24 cellular contexts compared by ENCODE assay signal in the genomic region with DNA sequence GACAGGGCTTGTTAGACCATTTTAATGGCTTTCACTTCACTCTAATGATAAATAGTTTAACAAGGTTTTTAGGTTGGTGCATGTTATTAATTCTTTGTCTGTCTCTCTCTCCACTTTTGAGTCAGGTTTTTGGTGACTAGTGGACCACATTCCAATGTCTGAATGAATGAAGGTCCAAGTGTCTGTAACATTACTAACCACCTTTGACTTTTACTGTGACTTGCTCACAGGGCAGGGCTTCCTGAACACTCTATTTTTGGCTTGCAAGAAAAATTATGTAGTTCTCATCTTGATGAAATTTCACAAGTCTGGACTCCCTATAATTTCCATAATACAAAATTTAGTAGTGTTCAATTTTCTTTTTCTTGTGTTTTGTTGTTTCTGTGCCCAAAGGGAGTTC.
DNase-seq lines count a peak whose midpoint lies in the region; ATAC-seq and TF ChIP-seq lines count a peak whose summit lies in the region.
"Had no signal": no experiment of that assay in that cellular context is flagged by ENCODE, and none has a peak within 500 bp of the region (broad histone marks: within the 10 kb centered on the region; RNA-seq: fewer than 3 reads in every experiment).

No MANE protein-coding gene starts in this region.

- no peak overlapping the region for H3K4ac ChIP-seq in IMR-90 (ENCODE audit: low read depth, low read length)

- dilution Hi-C loops in IMR-90 (cut with HindIII; ENCODE audit: low sequenced_read_pairs, unreplicated experiment), result no loop called here

- H3K36me3 ChIP-seq in IMR-90 (ENCODE audit: control insufficient read depth, insufficient read depth, low read length), result no peaks in the 10 kb centered on the region
- H3K36me3 ChIP-seq in prostate gland, result no peaks in the 10 kb centered on the region
- H3K36me3 ChIP-seq: cardiac muscle cell, esophagus squamous epithelium, thoracic aorta, uterus had no signal

- no peak overlapping the region for H3K9ac ChIP-seq in IMR-90 (ENCODE audit: low read depth, low read length)

- H2BK5ac ChIP-seq in IMR-90 (ENCODE audit: low read depth, low read length, poor library complexity, severe bottlenecking), result no peak overlapping the region

- no TSS peak for BruUV-seq in IMR-90 (replicated peaks; lab: Mats Ljungman, UMichigan)

- H2AK9ac ChIP-seq in IMR-90 (replicated peaks; ENCODE audit: low read depth, low read length, poor library complexity), result no peak overlapping the region

- no peak for TF ChIP-seq POLR2A in IMR-90 (IDR thresholded peaks at IDR 0.05; ENCODE audit: low read depth, low read length)
- TF ChIP-seq POLR2A in prostate gland (IDR thresholded peaks at IDR 0.05), result no peak

- DNase-seq in EL (peak; percentile 31), IMR-90 (peak; percentile 18), epithelial cell of esophagus (ENCODE audit: low read depth) (peak; percentile 46), prostate gland (ENCODE audit: low spot score) (no peak), NCI-H1105 (lab: John Stamatoyannopoulos, UW) (no peak), pons (ENCODE audit: low spot score) (no peak)
- no peak for DNase-seq in stimulated activated CD4-positive, alpha-beta T cell treated with anti-CD3 and anti-CD28 coated beads, Interleukin-2, amount 100 ng/mL, for 24 hours
- DNase-seq: activated CD8-positive, alpha-beta T cell treated with anti-CD3 and anti-CD28 coated beads, Interleukin-2, amount 10 ng/mL, durations not matched to agents 7 days and 5 days; amygdala; esophagus squamous epithelium; GDM1; islet precursor cell; midbrain; naive thymus-derived CD4-positive, alpha-beta T cell; NCI-H1092; NCI-H2029; NCI-H345; NCI-H748 treated with DMSO at 0.1 percent for 48 hours; T-helper 17 cell; uterus had no signal

- H2BK20ac ChIP-seq in IMR-90 (ENCODE audit: low read depth, low read length), result peak overlapping the region; percentile 47; the same call in 1 of the 2 replicates

- no peaks in the 10 kb centered on the region for H3K27me3 ChIP-seq in IMR-90 (ENCODE audit: control insufficient read depth, insufficient read depth, low read length)
- H3K27me3 ChIP-seq in prostate gland (replicated peaks; ENCODE audit: insufficient read depth), result no peaks in the 10 kb centered on the region
- H3K27me3 ChIP-seq: cardiac muscle cell, esophagus squamous epithelium, uterus had no signal

- in situ Hi-C loops in IMR-90 (cut with MboI; ENCODE audit: low sequenced_read_pairs), result no loop called here

- no peak overlapping the region for H2AFZ ChIP-seq in IMR-90 (replicated peaks; ENCODE audit: low read length, poor library complexity)

- H4K8ac ChIP-seq in IMR-90 (ENCODE audit: low read depth in 2 of 2, low read length in 2 of 2), result no peak overlapping the region

- CTCF ChIA-PET in IMR-90 (lab: Yijun Ruan, JAX), result no interaction called here

- H3K27ac ChIP-seq in IMR-90 (ENCODE audit: insufficient read depth, low read length) (no peak overlapping the region), prostate gland (peak overlapping the region; percentile 90 to 92)
- H3K27ac ChIP-seq: cardiac muscle cell, esophagus squamous epithelium, HL-60, thoracic aorta, uterus had no signal

- intact Hi-C loops in IMR-90 (cut with micrococcal nuclease) (no loop called here), prostate gland (cut with DNase I) (no loop called here)

- no peak for TF ChIP-seq RAD21 in IMR-90 (IDR thresholded peaks at IDR 0.05; ENCODE audit: low read length)

- TF ChIP-seq CTCF in IMR-90 (conservative IDR thresholded peaks at IDR 0.05; ENCODE audit: low read depth, low read length) (no peak), epithelial cell of esophagus (IDR thresholded peaks at IDR 0.05; ENCODE audit: insufficient read depth, low read depth, low read length, missing control alignments) (no peak), prostate gland (IDR thresholded peaks at IDR 0.05) (no peak)

- no peaks in the 10 kb centered on the region for H3K9me1 ChIP-seq in IMR-90 (ENCODE audit: insufficient read depth, low read length)

- peak overlapping the region; percentile 59; the same call in 1 of the 2 replicates for H3K23ac ChIP-seq in IMR-90 (ENCODE audit: low read depth, low read length)

- H3K14ac ChIP-seq in IMR-90 (replicated peaks; ENCODE audit: low read depth, low read length), result no peak overlapping the region; the same call in 1 of the 2 replicates

- H3K4me3 ChIP-seq in IMR-90 (ENCODE audit: insufficient read depth, low read depth, low read length) (no peak overlapping the region), epithelial cell of esophagus (ENCODE audit: low read length) (no peak overlapping the region), prostate gland (no peak overlapping the region)
- H3K4me3 ChIP-seq: cardiac muscle cell, esophagus squamous epithelium, thoracic aorta, uterus had no signal

- no peak overlapping the region for H2AK5ac ChIP-seq in IMR-90 (ENCODE audit: low read depth, low read length)

- H3K18ac ChIP-seq in IMR-90 (ENCODE audit: low read depth, low read length), result no peak overlapping the region

- ATAC-seq in IMR-90 (ENCODE audit: low read depth), result no peak
- ATAC-seq: activated CD8-positive, alpha-beta T cell treated with anti-CD3 and anti-CD28 coated beads, Interleukin-2, amount 10 ng/mL, durations not matched to agents 7 days and 5 days; HepG2; naive thymus-derived CD4-positive, alpha-beta T cell; T-helper 17 cell had no signal

- H3K9me3 ChIP-seq in IMR-90 (ENCODE audit: control insufficient read depth, insufficient read depth, low read length) (no peaks in the 10 kb centered on the region), prostate gland (no peaks in the 10 kb centered on the region)
- H3K9me3 ChIP-seq: esophagus squamous epithelium, thoracic aorta, uterus had no signal

- H4K5ac ChIP-seq in IMR-90 (ENCODE audit: low read depth, low read length), result no peak overlapping the region

- no peak overlapping the region for H4K91ac ChIP-seq in IMR-90 (ENCODE audit: insufficient read depth, low read depth, low read length)

- H3K56ac ChIP-seq in IMR-90 (ENCODE audit: extremely low read depth, insufficient read depth, low read length), result no peak overlapping the region

- no peaks in the 10 kb centered on the region for H3K79me1 ChIP-seq in IMR-90 (ENCODE audit: low read depth in 1 of 2, low read length in 2 of 2)

- H3K4me2 ChIP-seq in IMR-90 (ENCODE audit: low read depth, low read length), result no peak overlapping the region

- H4K20me1 ChIP-seq in IMR-90 (ENCODE audit: insufficient read depth, low read length), result no peaks in the 10 kb centered on the region

- POLR2A ChIA-PET in IMR-90 (lab: Charles Lee; ENCODE audit: unreplicated experiment), result no interaction called here

- H3K4me1 ChIP-seq in IMR-90 (ENCODE audit: control insufficient read depth, insufficient read depth, low read length) (peaks cover 2% of the 10 kb centered on the region; the same call in 1 of the 2 replicates), prostate gland (replicated peaks) (peaks cover 6% of the 10 kb centered on the region)
- H3K4me1 ChIP-seq: esophagus squamous epithelium, uterus had no signal

- no peak overlapping the region for H2BK15ac ChIP-seq in IMR-90 (ENCODE audit: low read depth, low read length)

- H2BK120ac ChIP-seq in IMR-90 (ENCODE audit: low read depth, low read length), result no peak overlapping the region; the same call in 1 of the 2 replicates

TF ChIP-seq in IMR-90, 13 proteins besides CTCF, POLR2A, EP300 and RAD21:
- TF ChIP-seq RCOR1 (IDR thresholded peaks at IDR 0.05; ENCODE audit: insufficient replicate concordance, low read length) (no peak), BHLHE40 (IDR thresholded peaks at IDR 0.05; ENCODE audit: low read depth, low read length) (no peak), MAZ (IDR thresholded peaks at IDR 0.05; ENCODE audit: borderline replicate concordance, low read depth, low read length) (no peak), CHD1 (IDR thresholded peaks at IDR 0.05; ENCODE audit: low read depth, low read length) (no peak), SMC3 (IDR thresholded peaks at IDR 0.05; ENCODE audit: low read depth, low read length) (no peak), FOS (IDR thresholded peaks at IDR 0.05; ENCODE audit: low read depth, low read length) (no peak), MXI1 (IDR thresholded peaks at IDR 0.05; ENCODE audit: borderline replicate concordance, low read depth, low read length) (no peak), RFX5 (IDR thresholded peaks at IDR 0.05; ENCODE audit: low read depth, low read length) (no peak), CEBPB (IDR thresholded peaks at IDR 0.05; ENCODE audit: low read depth, low read length) (no peak), MAFK (IDR thresholded peaks at IDR 0.05; ENCODE audit: low read depth, low read length) (no peak), NFE2L2 (IDR thresholded peaks at IDR 0.05; ENCODE audit: low read depth, low read length) (no peak)
- TF ChIP-seq, protein P1, sequence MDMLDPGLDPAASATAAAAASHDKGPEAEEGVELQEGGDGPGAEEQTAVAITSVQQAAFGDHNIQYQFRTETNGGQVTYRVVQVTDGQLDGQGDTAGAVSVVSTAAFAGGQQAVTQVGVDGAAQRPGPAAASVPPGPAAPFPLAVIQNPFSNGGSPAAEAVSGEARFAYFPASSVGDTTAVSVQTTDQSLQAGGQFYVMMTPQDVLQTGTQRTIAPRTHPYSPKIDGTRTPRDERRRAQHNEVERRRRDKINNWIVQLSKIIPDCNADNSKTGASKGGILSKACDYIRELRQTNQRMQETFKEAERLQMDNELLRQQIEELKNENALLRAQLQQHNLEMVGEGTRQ (IDR thresholded peaks at IDR 0.05; ENCODE audit: low read depth, low read length), result no peak
- TF ChIP-seq, protein P2, sequence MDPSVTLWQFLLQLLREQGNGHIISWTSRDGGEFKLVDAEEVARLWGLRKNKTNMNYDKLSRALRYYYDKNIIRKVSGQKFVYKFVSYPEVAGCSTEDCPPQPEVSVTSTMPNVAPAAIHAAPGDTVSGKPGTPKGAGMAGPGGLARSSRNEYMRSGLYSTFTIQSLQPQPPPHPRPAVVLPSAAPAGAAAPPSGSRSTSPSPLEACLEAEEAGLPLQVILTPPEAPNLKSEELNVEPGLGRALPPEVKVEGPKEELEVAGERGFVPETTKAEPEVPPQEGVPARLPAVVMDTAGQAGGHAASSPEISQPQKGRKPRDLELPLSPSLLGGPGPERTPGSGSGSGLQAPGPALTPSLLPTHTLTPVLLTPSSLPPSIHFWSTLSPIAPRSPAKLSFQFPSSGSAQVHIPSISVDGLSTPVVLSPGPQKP (IDR thresholded peaks at IDR 0.05; ENCODE audit: borderline replicate concordance, low read depth, low read length), result no peak

Comparison
In these comparisons a context has a peak if more than half of its experiments do, and no peak if none do; other contexts are left out.
1. DNase-seq: peak in EL (single experiment), IMR-90 (single experiment) and epithelial cell of esophagus (single experiment); none in prostate gland (single experiment), NCI-H1105 (single experiment), stimulated activated CD4-positive, alpha-beta T cell treated with anti-CD3 and anti-CD28 coated beads, Interleukin-2, amount 100 ng/mL, for 24 hours (0 of 2) and pons (single experiment).